14 cellular contexts compared by ENCODE assay signal in genomic region chr14:105337966-105338365, GRCh38. TPM values are rescaled to one million over a fixed set of nuclear protein-coding genes. Genes with fewer than 3 reads are reported as not detected.
DNase-seq lines count a peak whose midpoint lies in the region; ATAC-seq, FAIRE-seq and TF ChIP-seq lines count a peak whose summit lies in the region.
"Had no signal": no experiment of that assay in that cellular context is flagged by ENCODE, and none has a peak within 500 bp of the region (broad histone marks: within the 10 kb centered on the region; RNA-seq: fewer than 3 reads in every experiment).

No MANE protein-coding gene starts in this region.

- H3K4me2 ChIP-seq in IMR-90 (ENCODE audit: low read depth, low read length): no peak overlapping the region
- H3K4me2 ChIP-seq in HepG2 (ENCODE audit: low read depth, low read length): no peak overlapping the region

- no peak overlapping the region for H3K4ac ChIP-seq in IMR-90 (ENCODE audit: low read depth, low read length)

- H2BK15ac ChIP-seq in IMR-90 (ENCODE audit: low read depth, low read length): no peak overlapping the region

- peaks cover 2% of the 10 kb centered on the region; the same call in 1 of the 2 replicates for H3K9me1 ChIP-seq in IMR-90 (ENCODE audit: insufficient read depth, low read length)

- intact Hi-C loops in IMR-90 (cut with micrococcal nuclease): no loop called here
- intact Hi-C loops in dorsolateral prefrontal cortex (cut with DNase I): no loop called here
- intact Hi-C loops in HepG2 (cut with micrococcal nuclease; ENCODE audit: unreplicated experiment): no loop called here

- no peak overlapping the region for H3K9ac ChIP-seq in IMR-90 (ENCODE audit: low read depth, low read length)
- H3K9ac ChIP-seq in HepG2 (ENCODE audit: insufficient read depth, low read depth, low read length): no peak overlapping the region

- WGBS in IMR-90 (ENCODE audit: extremely low coverage in 2 of 2, insufficient read length in 1 of 2), 2 experiments: 55% methylated on average over 2 of the region's 10 CpGs; no CpG with 5 or more reads in 1 of the 2 experiments
- no CpG with 5 or more reads among the region's 10 CpGs for WGBS in HepG2 (ENCODE audit: low lambda C conversion rate)

- no peak overlapping the region for H4K91ac ChIP-seq in IMR-90 (ENCODE audit: insufficient read depth, low read depth, low read length)

- H3K23ac ChIP-seq in IMR-90 (ENCODE audit: low read depth, low read length): no peak overlapping the region

- ATAC-seq in IMR-90 (ENCODE audit: low read depth): no peak
- ATAC-seq in HepG2: no peak
- ATAC-seq: stimulated activated memory B cell treated with anti-CD40 and anti-IgM and Interleukin-4, amounts not matched to agents 10 μg/mL and 1 μg/mL and 100 μg/mL, for 72 hours had no signal

- H4K8ac ChIP-seq in IMR-90 (ENCODE audit: low read depth in 2 of 2, low read length in 2 of 2): no peak overlapping the region

- H2AK9ac ChIP-seq in IMR-90 (replicated peaks; ENCODE audit: low read depth, low read length, poor library complexity): peak overlapping the region; percentile 39

- H2BK20ac ChIP-seq in IMR-90 (ENCODE audit: low read depth, low read length): no peak overlapping the region

- H2BK5ac ChIP-seq in IMR-90 (ENCODE audit: low read depth, low read length, poor library complexity, severe bottlenecking): no peak overlapping the region

- FAIRE-seq in HepG2 (lab: Jason Lieb, UNC): no peak
- FAIRE-seq: TTC549 had no signal

- H3K56ac ChIP-seq in IMR-90 (ENCODE audit: extremely low read depth, insufficient read depth, low read length): no peak overlapping the region

- H2AK5ac ChIP-seq in IMR-90 (ENCODE audit: low read depth, low read length): no peak overlapping the region

- dilution Hi-C loops in IMR-90 (cut with HindIII; ENCODE audit: low sequenced_read_pairs, unreplicated experiment): no loop called here

- TF ChIP-seq CTCF in IMR-90 (conservative IDR thresholded peaks at IDR 0.05; ENCODE audit: low read depth, low read length) (no peak), dorsolateral prefrontal cortex (IDR thresholded peaks at IDR 0.05 in 54 of 56, conservative IDR thresholded peaks at IDR 0.05 in 2 of 56; ENCODE audit: low read depth in 1 of 56, partially characterized antibody in 56 of 56) (no peak), HepG2 (CRISPR knock-in tag; IDR thresholded peaks at IDR 0.05) (no peak)

- no peaks in the 10 kb centered on the region for H3K27me3 ChIP-seq in IMR-90 (ENCODE audit: control insufficient read depth, insufficient read depth, low read length)
- H3K27me3 ChIP-seq in dorsolateral prefrontal cortex: no peaks in the 10 kb centered on the region
- no peaks in the 10 kb centered on the region for H3K27me3 ChIP-seq in HepG2 (ENCODE audit: control insufficient read depth in 1 of 2, insufficient read depth in 2 of 2, low read length in 2 of 2)

- CTCF ChIA-PET in IMR-90 (lab: Yijun Ruan, JAX): no interaction called here
- CTCF ChIA-PET in HepG2 (lab: Yijun Ruan, JAX; ENCODE audit: low intra/inter-chr PET ratio, low total read pairs): no interaction called here

- H3K14ac ChIP-seq in IMR-90 (replicated peaks; ENCODE audit: low read depth, low read length): no peak overlapping the region

- no TSS peak for BruUV-seq in IMR-90 (replicated peaks; lab: Mats Ljungman, UMichigan)
- BruUV-seq in HepG2 (replicated peaks; lab: Mats Ljungman, UMichigan): no TSS peak

- peaks cover 64% of the 10 kb centered on the region for H4K20me1 ChIP-seq in IMR-90 (ENCODE audit: insufficient read depth, low read length)
- peaks cover 2% of the 10 kb centered on the region; the same call in 1 of the 2 replicates for H4K20me1 ChIP-seq in HepG2 (ENCODE audit: insufficient read depth, low read length)

- H3K9me3 ChIP-seq in IMR-90 (ENCODE audit: control insufficient read depth, insufficient read depth, low read length) (no peaks in the 10 kb centered on the region), HepG2 (ENCODE audit: low read length) (no peaks in the 10 kb centered on the region)

- H3K4me3 ChIP-seq in IMR-90 (ENCODE audit: insufficient read depth, low read depth, low read length): no peak overlapping the region
- H3K4me3 ChIP-seq in dorsolateral prefrontal cortex: peak overlapping the region in 1 of 59 donors; percentile 18
- no peak overlapping the region for H3K4me3 ChIP-seq in HepG2 (replicated peaks in 1 of 3; ENCODE audit: insufficient read depth in 1 of 3, low read depth in 2 of 3, low read length in 3 of 3)

- TF ChIP-seq EP300 in HepG2 (IDR thresholded peaks at IDR 0.05; ENCODE audit: low read depth in 2 of 2, low read length in 2 of 2): no peak
- TF ChIP-seq EP300 in HepG2 (CRISPR knock-in tag; IDR thresholded peaks at IDR 0.05; ENCODE audit: borderline replicate concordance): no peak

- in situ Hi-C loops in IMR-90 (cut with MboI; ENCODE audit: low sequenced_read_pairs) (no loop called here), HepG2 (cut with HindIII; ENCODE audit: extremely low pct_ligation_motif_present, low pct_unique_long_range_greater_than_20kb) (no loop called here)

- peaks cover 10 to 57% of the 10 kb centered on the region in 2 experiments for H3K79me1 ChIP-seq in IMR-90 (ENCODE audit: low read depth in 1 of 2, low read length in 2 of 2)

- no peak overlapping the region for H3K18ac ChIP-seq in IMR-90 (ENCODE audit: low read depth, low read length)

- H3K36me3 ChIP-seq in IMR-90 (ENCODE audit: control insufficient read depth, insufficient read depth, low read length): no peaks in the 10 kb centered on the region
- no peaks in the 10 kb centered on the region; a peak in 1 of 5 replicates for H3K36me3 ChIP-seq in HepG2 (replicated peaks in 1 of 2; ENCODE audit: control insufficient read depth in 1 of 2, insufficient read depth in 2 of 2, low read length in 2 of 2)

- TF ChIP-seq POLR2A in IMR-90 (IDR thresholded peaks at IDR 0.05; ENCODE audit: low read depth, low read length): no peak
- TF ChIP-seq POLR2A in HepG2 (IDR thresholded peaks at IDR 0.05; ENCODE audit: insufficient read depth in 1 of 2, low read depth in 2 of 2, low read length in 2 of 2): no peak

- no peak overlapping the region for H2BK120ac ChIP-seq in IMR-90 (ENCODE audit: low read depth, low read length)

- POLR2A ChIA-PET in IMR-90 (lab: Charles Lee; ENCODE audit: unreplicated experiment): no interaction called here
- POLR2A ChIA-PET in HepG2 (lab: Yijun Ruan, JAX): no interaction called here

- H4K5ac ChIP-seq in IMR-90 (ENCODE audit: low read depth, low read length): no peak overlapping the region

- peak overlapping the region; percentile 32 for H2AFZ ChIP-seq in IMR-90 (replicated peaks; ENCODE audit: low read length, poor library complexity)
- H2AFZ ChIP-seq in HepG2 (ENCODE audit: low read length): no peak overlapping the region

- TF ChIP-seq RAD21 in IMR-90 (IDR thresholded peaks at IDR 0.05; ENCODE audit: low read length): no peak
- TF ChIP-seq RAD21 in HepG2 (CRISPR knock-in tag; IDR thresholded peaks at IDR 0.05): no peak

- H3K4me1 ChIP-seq in IMR-90 (ENCODE audit: control insufficient read depth, insufficient read depth, low read length) (peaks cover 2% of the 10 kb centered on the region), HepG2 (ENCODE audit: insufficient read depth, low read length) (peaks cover 4% of the 10 kb centered on the region)

- H3K27ac ChIP-seq in IMR-90 (ENCODE audit: insufficient read depth, low read length): no peak overlapping the region
- peak overlapping the region in 52 of 59 donors; percentile 3 to 94 (median 68) for H3K27ac ChIP-seq in dorsolateral prefrontal cortex
- H3K27ac ChIP-seq in HepG2 (ENCODE audit: extremely low read length, insufficient read depth, low read length): no peak overlapping the region

- H3K79me2 ChIP-seq in HepG2 (ENCODE audit: insufficient read depth, low read length): peaks cover 1% of the 10 kb centered on the region

- DNase-seq in IMR-90: no peak
- peak in 4 of 10 donors; percentile 49 to 71 (median 59) for DNase-seq in dorsolateral prefrontal cortex
- DNase-seq in HepG2 (ENCODE audit: low spot score): no peak
- DNase-seq in superior temporal gyrus (ENCODE audit: extremely low spot score): peak; percentile 68
- no peak for DNase-seq in activated CD8-positive, alpha-beta memory T cell treated with anti-CD3 and anti-CD28 coated beads for 24 hours
- no peak for DNase-seq in activated gamma-delta T cell (lab: John Stamatoyannopoulos, UW)
- DNase-seq in stimulated activated CD4-positive, alpha-beta T cell treated with anti-CD3 and anti-CD28 coated beads, Interleukin-4, amount 100 ng/mL, for 24 hours: no peak
- no peak for DNase-seq in NCI-H1092 (lab: John Stamatoyannopoulos, UW)
- DNase-seq: CD8-positive, alpha-beta memory T cell; NCI-H1048; NCI-H446 treated with DMSO at 0.1 percent for 48 hours; stimulated activated CD4-positive, alpha-beta T cell treated with anti-CD3 and anti-CD28 coated beads, Interleukin-2, amount 100 ng/mL, for 24 hours had no signal

RNA-seq across cellular contexts. Expression of gene PACS2, which starts 23.4 kb away (rescaled TPM):
- 15.3 and 15.6 TPM in 2 replicates for total RNA-seq in IMR-90 (2012; rRNA removed)
- 32.2 and 35.1 TPM in 2 replicates for polyA plus RNA-seq in IMR-90 (2012; rRNA removed)
- 21.8 and 38.1 TPM in 2 replicates for polyA plus RNA-seq in IMR-90 (2012; cell fraction: cytosol; rRNA removed)
- 145 and 229 TPM in 2 replicates for polyA plus RNA-seq in IMR-90 (2012; cell fraction: nucleus; rRNA removed; ENCODE audit: low replicate concordance)
- 100 to 1,000 TPM; 131 to 394 (median 200) TPM for total RNA-seq in dorsolateral prefrontal cortex
- 14.6 and 23.6 TPM in 2 replicates for total RNA-seq in HepG2 (2016; rRNA removed; fragmentation: Illumina TruSeq; extraction: Trizol)
- total RNA-seq in HepG2 (2016; cell fraction: cytosol; rRNA removed; fragmentation: Illumina TruSeq; extraction: Trizol; ENCODE audit: low read depth): 32.3 and 33.7 TPM in 2 replicates
- 10.5 and 22.9 TPM in 2 replicates for total RNA-seq in HepG2 (2016; cell fraction: insoluble cytoplasmic fraction; rRNA removed; fragmentation: Illumina TruSeq; extraction: Trizol)
- 48.2 and 50.4 TPM in 2 replicates for total RNA-seq in HepG2 (2016; cell fraction: membrane; rRNA removed; fragmentation: Illumina TruSeq; extraction: Trizol)
- 18.0 and 23.5 TPM in 2 replicates for total RNA-seq in HepG2 (2016; cell fraction: nucleus; rRNA removed; fragmentation: Illumina TruSeq; extraction: Trizol)
- polyA plus RNA-seq in HepG2 (2011; rRNA removed): 27.6 and 33.7 TPM in 2 replicates
- 22.9 and 31.9 TPM in 2 replicates for polyA plus RNA-seq in HepG2 (2011; cell fraction: cytosol; rRNA removed)
- polyA plus RNA-seq in HepG2 (2011; cell fraction: nucleus; rRNA removed): 175 and 213 TPM in 2 replicates
- 22.4 and 34.0 TPM in 2 replicates for polyA plus RNA-seq in HepG2 (2012)
- polyA plus RNA-seq in HepG2 (2016; cell fraction: cytosol; fragmentation: Illumina TruSeq; extraction: Trizol; ENCODE audit: low read depth): 37.2 and 44.2 TPM in 2 replicates
- 16.9 and 23.7 TPM in 2 replicates for polyA plus RNA-seq in HepG2 (2016; cell fraction: insoluble cytoplasmic fraction; fragmentation: Illumina TruSeq; extraction: Trizol; ENCODE audit: low read depth)
- polyA plus RNA-seq in HepG2 (2016; cell fraction: membrane; fragmentation: Illumina TruSeq; extraction: Trizol; ENCODE audit: low read depth): 47.5 and 52.5 TPM in 2 replicates
- 55.8 and 60.4 TPM in 2 replicates for polyA plus RNA-seq in HepG2 (2016; cell fraction: nucleus; fragmentation: Illumina TruSeq; extraction: Trizol; ENCODE audit: insufficient read depth, low read depth)
- 21.1 and 44.9 TPM in 2 replicates for polyA minus RNA-seq in HepG2 (2011; rRNA and poly(A)+ RNA removed; ENCODE audit: low replicate concordance)
- 12.7 and 16.0 TPM in 2 replicates for polyA minus RNA-seq in HepG2 (2011; cell fraction: cytosol; rRNA and poly(A)+ RNA removed)
- 29.4 and 36.3 TPM in 2 replicates for polyA minus RNA-seq in HepG2 (2011; cell fraction: nucleus; rRNA and poly(A)+ RNA removed)

RNA-seq across cellular contexts. Expression of gene BRF1, which starts 37.2 kb away (rescaled TPM):
- total RNA-seq in IMR-90 (2012; rRNA removed): 12.4 and 13.3 TPM in 2 replicates
- 16.4 and 16.7 TPM in 2 replicates for polyA plus RNA-seq in IMR-90 (2012; rRNA removed)
- 13.5 and 19.0 TPM in 2 replicates for polyA plus RNA-seq in IMR-90 (2012; cell fraction: cytosol; rRNA removed)
- 44.2 and 86.6 TPM in 2 replicates for polyA plus RNA-seq in IMR-90 (2012; cell fraction: nucleus; rRNA removed; ENCODE audit: low replicate concordance)
- total RNA-seq in dorsolateral prefrontal cortex: 100 to 1,000 TPM in 7 of 120 experiments, 10 to 100 TPM in 113; 55.3 to 109 (median 75.5) TPM
- total RNA-seq in HepG2 (2016; rRNA removed; fragmentation: Illumina TruSeq; extraction: Trizol): 6.4 and 11.0 TPM in 2 replicates
- 5.6 and 7.0 TPM in 2 replicates for total RNA-seq in HepG2 (2016; cell fraction: cytosol; rRNA removed; fragmentation: Illumina TruSeq; extraction: Trizol; ENCODE audit: low read depth)
- total RNA-seq in HepG2 (2016; cell fraction: insoluble cytoplasmic fraction; rRNA removed; fragmentation: Illumina TruSeq; extraction: Trizol): 5.9 and 10.9 TPM in 2 replicates
- total RNA-seq in HepG2 (2016; cell fraction: membrane; rRNA removed; fragmentation: Illumina TruSeq; extraction: Trizol): 4.2 and 5.2 TPM in 2 replicates
- total RNA-seq in HepG2 (2016; cell fraction: nucleus; rRNA removed; fragmentation: Illumina TruSeq; extraction: Trizol): 11.8 and 16.0 TPM in 2 replicates
- 5.1 and 5.7 TPM in 2 replicates for polyA plus RNA-seq in HepG2 (2011; rRNA removed)
- polyA plus RNA-seq in HepG2 (2011; cell fraction: cytosol; rRNA removed): 3.4 and 3.6 TPM in 2 replicates
- 32.9 and 41.6 TPM in 2 replicates for polyA plus RNA-seq in HepG2 (2011; cell fraction: nucleus; rRNA removed)
- 7.1 and 9.1 TPM in 2 replicates for polyA plus RNA-seq in HepG2 (2012)
- 0.58 and 0.88 TPM in 2 replicates for polyA plus RNA-seq in HepG2 (2016; cell fraction: cytosol; fragmentation: Illumina TruSeq; extraction: Trizol; ENCODE audit: low read depth)
- 6.9 and 7.1 TPM in 2 replicates for polyA plus RNA-seq in HepG2 (2016; cell fraction: insoluble cytoplasmic fraction; fragmentation: Illumina TruSeq; extraction: Trizol; ENCODE audit: low read depth)
- polyA plus RNA-seq in HepG2 (2016; cell fraction: membrane; fragmentation: Illumina TruSeq; extraction: Trizol; ENCODE audit: low read depth): 1.6 and 1.8 TPM in 2 replicates
- polyA plus RNA-seq in HepG2 (2016; cell fraction: nucleus; fragmentation: Illumina TruSeq; extraction: Trizol; ENCODE audit: insufficient read depth, low read depth): 26.5 and 31.7 TPM in 2 replicates
- 15.5 TPM in 2 replicates for polyA minus RNA-seq in HepG2 (2011; rRNA and poly(A)+ RNA removed; ENCODE audit: low replicate concordance)
- 6.0 and 7.0 TPM in 2 replicates for polyA minus RNA-seq in HepG2 (2011; cell fraction: cytosol; rRNA and poly(A)+ RNA removed)
- polyA minus RNA-seq in HepG2 (2011; cell fraction: nucleus; rRNA and poly(A)+ RNA removed): 25.0 and 27.4 TPM in 2 replicates

Comparison
In these comparisons a context has a peak if more than half of its experiments do, and no peak if none do; other contexts are left out.
1. H3K27ac ChIP-seq: peak in dorsolateral prefrontal cortex (52 of 59); none in IMR-90 (single experiment) and HepG2 (single experiment).